ENCODE assay signal across 13 cellular contexts in the genomic region with DNA sequence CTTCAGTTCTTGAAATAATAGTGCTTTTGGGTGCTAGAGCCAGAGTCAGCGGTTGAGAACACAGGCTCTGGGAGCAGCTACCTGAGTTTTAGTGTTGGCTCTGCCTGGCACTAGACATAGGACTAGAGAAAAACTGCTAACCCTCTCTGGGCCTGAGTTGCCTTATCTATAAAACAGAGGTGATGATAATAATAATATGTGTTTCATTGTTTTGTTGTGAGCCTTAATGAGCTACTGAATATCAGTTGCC.
DNase-seq lines count a peak whose midpoint lies in the region; ATAC-seq, FAIRE-seq and TF ChIP-seq lines count a peak whose summit lies in the region.
"Had no signal": no experiment of that assay in that cellular context is flagged by ENCODE, and none has a peak within 500 bp of the region (broad histone marks: within the 10 kb centered on the region; RNA-seq: fewer than 3 reads in every experiment).

No MANE protein-coding gene starts in this region.

- H3K27ac ChIP-seq in CD4-positive, CD25-positive, alpha-beta regulatory T cell (ENCODE audit: insufficient read depth, low read length, poor library complexity, severe bottlenecking), result peak overlapping the region; percentile 59
- peak overlapping the region; percentile 53 for H3K27ac ChIP-seq in endothelial cell of umbilical vein (ENCODE audit: insufficient read depth, low read depth, low read length)
- H3K27ac ChIP-seq: esophagus muscularis mucosa had no signal

- peak overlapping the region; percentile 68 for H3K4me3 ChIP-seq in CD4-positive, CD25-positive, alpha-beta regulatory T cell (ENCODE audit: low read depth, low read length)
- H3K4me3 ChIP-seq in endothelial cell of umbilical vein (replicated peaks in 1 of 3; ENCODE audit: insufficient read depth in 1 of 3, low read depth in 1 of 3, low read length in 3 of 3), result peak overlapping the region in 1 of 3 experiments; percentile 33
- H3K4me3 ChIP-seq: esophagus muscularis mucosa had no signal

- dilution Hi-C loops in endothelial cell of umbilical vein (cut with MboI; ENCODE audit: extremely low pct_ligation_motif_present, low sequenced_read_pairs), result no loop called here

- no peaks in the 10 kb centered on the region for H3K79me2 ChIP-seq in endothelial cell of umbilical vein (ENCODE audit: control insufficient read depth, insufficient read depth, low read length)

- DNase-seq in CD4-positive, CD25-positive, alpha-beta regulatory T cell, result no peak
- DNase-seq in SHP77 treated with DMSO at 0.1 percent for 48 hours (lab: John Stamatoyannopoulos, UW) (peak; percentile 16), endothelial cell of umbilical vein (ENCODE audit: low read depth, low spot score) (no peak), NCI-H2029 (lab: John Stamatoyannopoulos, UW) (no peak), NCI-H1436 treated with DMSO at 0.1 percent for 48 hours (lab: John Stamatoyannopoulos, UW) (no peak), NCI-H128 (lab: John Stamatoyannopoulos, UW; ENCODE audit: unreplicated experiment) (no peak)
- DNase-seq: activated CD4-positive, alpha-beta T cell treated with anti-CD3 and anti-CD28 coated beads, Interleukin-2, amount 50 U/mL, for 4 hours; activated naive CD8-positive, alpha-beta T cell treated with anti-CD3 and anti-CD28 coated beads, Interleukin-2, amount 10 ng/mL, durations not matched to agents 7 days and 5 days had no signal

- H3K4me1 ChIP-seq in CD4-positive, CD25-positive, alpha-beta regulatory T cell (ENCODE audit: control insufficient read depth, insufficient read depth, low read length, poor library complexity, severe bottlenecking), result peaks cover 12% of the 10 kb centered on the region
- peaks cover 23% of the 10 kb centered on the region for H3K4me1 ChIP-seq in endothelial cell of umbilical vein (ENCODE audit: control insufficient read depth, extremely low read depth, insufficient read depth, low read length)

- POLR2A ChIA-PET in endothelial cell of umbilical vein (lab: Charles Lee), result no interaction called here

- CTCF ChIA-PET in endothelial cell of umbilical vein (lab: Charles Lee), result interaction anchor here (1.1 to 1.6 kb wide), 3 partner anchors 9 to 169 kb away, joined by 3 to 6 read pairs (median 5); no protein-coding TSS in a partner anchor

- H3K9me3 ChIP-seq in CD4-positive, CD25-positive, alpha-beta regulatory T cell (ENCODE audit: control insufficient read depth in 2 of 2, low read length in 2 of 2), result no peaks in the 10 kb centered on the region
- H3K9me3 ChIP-seq in endothelial cell of umbilical vein (replicated peaks; ENCODE audit: control insufficient read depth, insufficient read depth, low read length), result no peaks in the 10 kb centered on the region
- H3K9me3 ChIP-seq: esophagus muscularis mucosa had no signal

- H2AFZ ChIP-seq in endothelial cell of umbilical vein (ENCODE audit: low read depth, low read length), result peak overlapping the region; percentile 73

- no peak for TF ChIP-seq CTCF in endothelial cell of umbilical vein (IDR thresholded peaks at IDR 0.05; ENCODE audit: extremely low read depth in 1 of 2, insufficient read depth in 1 of 2, low read depth in 1 of 2, low read length in 2 of 2)

- no peaks in the 10 kb centered on the region for H3K36me3 Mint-ChIP-seq in CD4-positive, CD25-positive, alpha-beta regulatory T cell
- H3K36me3 Mint-ChIP-seq: activated naive CD8-positive, alpha-beta T cell treated with anti-CD3 and anti-CD28 coated beads, Interleukin-2, amount 10 ng/mL, durations not matched to agents 7 days and 5 days had no signal

- peak overlapping the region; percentile 86 to 96 (median 88) for H3K27ac Mint-ChIP-seq in CD4-positive, CD25-positive, alpha-beta regulatory T cell
- H3K27ac Mint-ChIP-seq: activated naive CD8-positive, alpha-beta T cell treated with anti-CD3 and anti-CD28 coated beads, Interleukin-2, amount 10 ng/mL, durations not matched to agents 7 days and 5 days had no signal

- peak overlapping the region; percentile 25 for H3K9ac ChIP-seq in endothelial cell of umbilical vein (replicated peaks; ENCODE audit: extremely low read depth, insufficient read depth, low read length)

- H3K4me2 ChIP-seq in endothelial cell of umbilical vein (ENCODE audit: insufficient read depth, low read length), result peak overlapping the region; percentile 94

- intact Hi-C loops in endothelial cell of umbilical vein (cut with micrococcal nuclease), result no loop called here

- peaks cover 0 to 1% (median 0%) of the 10 kb centered on the region in 7 donors for H3K9me3 Mint-ChIP-seq in CD4-positive, CD25-positive, alpha-beta regulatory T cell
- H3K9me3 Mint-ChIP-seq: activated naive CD8-positive, alpha-beta T cell treated with anti-CD3 and anti-CD28 coated beads, Interleukin-2, amount 10 ng/mL, durations not matched to agents 7 days and 5 days; neural crest cell had no signal

- H3K27me3 ChIP-seq in CD4-positive, CD25-positive, alpha-beta regulatory T cell (ENCODE audit: control insufficient read depth, insufficient read depth, low read length), result no peaks in the 10 kb centered on the region
- H3K27me3 ChIP-seq in endothelial cell of umbilical vein (ENCODE audit: control insufficient read depth in 2 of 2, insufficient read depth in 2 of 2, low read length in 2 of 2), result no peaks in the 10 kb centered on the region
- H3K27me3 ChIP-seq: esophagus muscularis mucosa had no signal

- no peaks in the 10 kb centered on the region for H3K36me3 ChIP-seq in CD4-positive, CD25-positive, alpha-beta regulatory T cell (ENCODE audit: control insufficient read depth, insufficient read depth, low read length)
- H3K36me3 ChIP-seq in endothelial cell of umbilical vein (ENCODE audit: control insufficient read depth in 2 of 2, extremely low read depth in 1 of 2, insufficient read depth in 2 of 2, low read length in 2 of 2), result no peaks in the 10 kb centered on the region

- TF ChIP-seq POLR2A in endothelial cell of umbilical vein (IDR thresholded peaks at IDR 0.05; ENCODE audit: low read depth, low read length), result no peak

- no peak for ATAC-seq in CD4-positive, CD25-positive, alpha-beta regulatory T cell (ENCODE audit: low read depth in 2 of 2)
- ATAC-seq in GM18517 (IDR thresholded peaks at IDR 0.05; ENCODE audit: unreplicated experiment) (peak; percentile 12), GM18861 (IDR thresholded peaks at IDR 0.05; ENCODE audit: unreplicated experiment) (no peak)
- ATAC-seq: Panc1 had no signal

- H3K4me3 Mint-ChIP-seq in CD4-positive, CD25-positive, alpha-beta regulatory T cell, result peak overlapping the region; percentile 71 to 89 (median 81)
- H3K4me3 Mint-ChIP-seq: activated naive CD8-positive, alpha-beta T cell treated with anti-CD3 and anti-CD28 coated beads, Interleukin-2, amount 10 ng/mL, durations not matched to agents 7 days and 5 days; neural crest cell had no signal

- H3K4me1 Mint-ChIP-seq in CD4-positive, CD25-positive, alpha-beta regulatory T cell, result peaks cover 0 to 32% (median 20%) of the 10 kb centered on the region in 4 donors
- H3K4me1 Mint-ChIP-seq: activated naive CD8-positive, alpha-beta T cell treated with anti-CD3 and anti-CD28 coated beads, Interleukin-2, amount 10 ng/mL, durations not matched to agents 7 days and 5 days had no signal

- H3K27me3 Mint-ChIP-seq in CD4-positive, CD25-positive, alpha-beta regulatory T cell, result no peaks in the 10 kb centered on the region
- H3K27me3 Mint-ChIP-seq: activated naive CD8-positive, alpha-beta T cell treated with anti-CD3 and anti-CD28 coated beads, Interleukin-2, amount 10 ng/mL, durations not matched to agents 7 days and 5 days had no signal

- no peak for FAIRE-seq in endothelial cell of umbilical vein (lab: Jason Lieb, UNC)

- TSS peak; percentile 32 for BruUV-seq in endothelial cell of umbilical vein (replicated peaks; lab: Mats Ljungman, UMichigan)

- H4K20me1 ChIP-seq in endothelial cell of umbilical vein (replicated peaks; ENCODE audit: control insufficient read depth, extremely low read depth, insufficient read depth, low read length), result no peaks in the 10 kb centered on the region

- H3K9me1 ChIP-seq in endothelial cell of umbilical vein (replicated peaks; ENCODE audit: control insufficient read depth, extremely low read depth, insufficient read depth, low read length), result no peaks in the 10 kb centered on the region

TF ChIP-seq in endothelial cell of umbilical vein, 7 proteins besides CTCF, POLR2A, EP300 and RAD21:
- TF ChIP-seq GATA2 (IDR thresholded peaks at IDR 0.05; ENCODE audit: insufficient read depth, insufficient read length, low read depth, low read length) (no peak), JUN (IDR thresholded peaks at IDR 0.05; ENCODE audit: borderline replicate concordance, insufficient read depth, insufficient read length, low read depth) (no peak), EZH2 (IDR thresholded peaks at IDR 0.05; ENCODE audit: borderline replicate concordance, low read depth, low read length, severe bottlenecking) (no peak), POLR2AphosphoS5 (IDR thresholded peaks at IDR 0.05; ENCODE audit: insufficient read depth, low read depth, low read length) (no peak), FOS (IDR thresholded peaks at IDR 0.05; ENCODE audit: borderline replicate concordance, insufficient read depth, low read length) (no peak), MYC (IDR thresholded peaks at IDR 0.05; ENCODE audit: low read depth, low read length) (no peak)
- TF ChIP-seq, protein P1, sequence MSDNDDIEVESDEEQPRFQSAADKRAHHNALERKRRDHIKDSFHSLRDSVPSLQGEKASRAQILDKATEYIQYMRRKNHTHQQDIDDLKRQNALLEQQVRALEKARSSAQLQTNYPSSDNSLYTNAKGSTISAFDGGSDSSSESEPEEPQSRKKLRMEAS (IDR thresholded peaks at IDR 0.05; ENCODE audit: insufficient read depth, insufficient read length), result no peak
